Comparison of ENCODE assay signal across 8 cellular contexts in genomic region chr16:22948603-22949368, GRCh38.
DNase-seq lines count a peak whose midpoint lies in the region; ATAC-seq and TF ChIP-seq lines count a peak whose summit lies in the region.

No MANE protein-coding gene starts in this region.

- POLR2A ChIA-PET in AG04450 (lab: Yijun Ruan, JAX): no interaction called here

- CTCF ChIA-PET in AG04450 (lab: Charles Lee): interaction anchor here (0.5 to 0.9 kb wide), 2 partner anchors 486 to 999 kb away, joined by 3 read pairs; no protein-coding TSS in a partner anchor

- intact Hi-C loops in tibial artery (cut with DNase I; ENCODE audit: low total_unique reads): loop anchor here (5.0 kb wide), 1 partner anchor 271 kb away; no protein-coding TSS in a partner anchor

- H3K36me3 ChIP-seq in tibial artery: no peaks in the 10 kb centered on the region

- peaks cover 38% of the 10 kb centered on the region for H3K27me3 Mint-ChIP-seq in neural crest cell (ENCODE audit: low read depth)

- H3K27ac Mint-ChIP-seq in neural crest cell (ENCODE audit: unreplicated experiment): no peak overlapping the region

- no peaks in the 10 kb centered on the region for H3K36me3 Mint-ChIP-seq in neural crest cell (ENCODE audit: low read depth)

- H3K27me3 ChIP-seq in AG04450 (ENCODE audit: control insufficient read depth, insufficient read depth, low read length) (peaks cover 7% of the 10 kb centered on the region), tibial artery (peaks cover 0 to 19% of the 10 kb centered on the region in 2 donors)

- DNase-seq in AG04450 (ENCODE audit: low read depth, low spot score): peak; percentile 2
- peak; percentile 2 for DNase-seq in NCI-H446 treated with DMSO at 0.1 percent for 48 hours (lab: John Stamatoyannopoulos, UW)
- peak; percentile 14 to 42 (median 14) for DNase-seq in activated CD8-positive, alpha-beta memory T cell treated with anti-CD3 and anti-CD28 coated beads for 48 hours (ENCODE audit: low read depth in 2 of 3, low spot score in 2 of 3)
- peak; percentile 76 for DNase-seq in fibroblast of pulmonary artery (ENCODE audit: low read depth)
- peak; percentile 63 for DNase-seq in neural crest cell (ENCODE audit: low read depth, low spot score)
- DNase-seq in tibial artery: peak; percentile 68 to 79

- TF ChIP-seq CTCF in AG04450 (IDR thresholded peaks at IDR 0.05; ENCODE audit: low read depth, low read length) (peak; percentile 57), GM12875 (IDR thresholded peaks at IDR 0.05; ENCODE audit: borderline replicate concordance, insufficient read depth, low read depth, low read length) (peak; percentile 74), fibroblast of pulmonary artery (IDR thresholded peaks at IDR 0.05; ENCODE audit: low read length, missing control alignments) (peak; percentile 71), neural crest cell (conservative IDR thresholded peaks at IDR 0.05) (peak; percentile 67), tibial artery (IDR thresholded peaks at IDR 0.05) (peak; percentile 69 to 72)

- H3K9me3 Mint-ChIP-seq in neural crest cell: no peaks in the 10 kb centered on the region

- H3K4me3 Mint-ChIP-seq in neural crest cell: no peak overlapping the region

- H3K4me1 Mint-ChIP-seq in neural crest cell: no peaks in the 10 kb centered on the region

- peaks cover 0 to 11% (median 8%) of the 10 kb centered on the region in 4 donors for H3K4me1 ChIP-seq in tibial artery

- H3K27ac ChIP-seq in AG04450 (ENCODE audit: low read depth, low read length): no peak overlapping the region
- H3K27ac ChIP-seq in tibial artery: no peak overlapping the region

- H3K4me3 ChIP-seq in AG04450 (ENCODE audit: low read depth, low read length) (no peak overlapping the region), GM12875 (ENCODE audit: low read depth, low read length) (no peak overlapping the region), fibroblast of pulmonary artery (replicated peaks; ENCODE audit: low read depth, low read length) (no peak overlapping the region), tibial artery (peak overlapping the region in 1 of 2 donors; percentile 21)

- ATAC-seq in HG03521 (IDR thresholded peaks at IDR 0.05; ENCODE audit: unreplicated experiment): no peak

- H3K9me3 ChIP-seq in AG04450 (ENCODE audit: control insufficient read depth, insufficient read depth, low read length): no peaks in the 10 kb centered on the region; the same call in 1 of the 2 replicates
- no peaks in the 10 kb centered on the region for H3K9me3 ChIP-seq in tibial artery

Comparison
In these comparisons a context has a peak if more than half of its experiments do, and no peak if none do; other contexts are left out.
1. DNase-seq: peak in every context shown above with its lines; median percentile 76 in fibroblast of pulmonary artery; 74 in tibial artery; 63 in neural crest cell; 14 in activated CD8-positive, alpha-beta memory T cell treated with anti-CD3 and anti-CD28 coated beads for 48 hours; 2 in AG04450; 2 in NCI-H446 treated with DMSO at 0.1 percent for 48 hours.